8 cellular contexts compared by ENCODE assay signal in genomic region chr14:88824314-88825077, GRCh38. TPM values are rescaled to one million over a fixed set of nuclear protein-coding genes. Genes with fewer than 3 reads are reported as not detected.
DNase-seq lines count a peak whose midpoint lies in the region; ATAC-seq and TF ChIP-seq lines count a peak whose summit lies in the region.

TTC8 (plus strand) TSS chr14:88824651; CDS start chr14:88824708, 57 bp downstream.

- peak; percentile 70 for DNase-seq in AG04450 (ENCODE audit: low read depth, low spot score)
- DNase-seq in NCI-H2227 (lab: John Stamatoyannopoulos, UW; ENCODE audit: unreplicated experiment): peak; percentile 91
- DNase-seq in cardiac fibroblast (ENCODE audit: low read depth in 2 of 2): peak; percentile 94
- DNase-seq in iPS-NIHi11 (ENCODE audit: low spot score): peak; percentile 91

- H3K9me3 ChIP-seq in AG04450 (ENCODE audit: control insufficient read depth, insufficient read depth, low read length): peaks cover 3% of the 10 kb centered on the region; the same call in 1 of the 2 replicates

- POLR2A ChIA-PET in AG04450 (lab: Yijun Ruan, JAX): interaction anchor here (0.8 to 1.6 kb wide), 10 partner anchors 9 to 176 kb away, joined by 3 to 18 read pairs (median 4); partner anchors contain the start of gene EML5

- ATAC-seq in GM18907 (IDR thresholded peaks at IDR 0.05; ENCODE audit: unreplicated experiment) (peak; percentile 100), HG03139 (IDR thresholded peaks at IDR 0.05; ENCODE audit: unreplicated experiment) (peak; percentile 98)

- CTCF ChIA-PET in AG04450 (lab: Charles Lee): interaction anchor here (1.0 to 1.4 kb wide), 4 partner anchors 11 to 202 kb away, joined by 3 to 11 read pairs (median 5); no protein-coding TSS in a partner anchor

- H3K27me3 ChIP-seq in AG04450 (ENCODE audit: control insufficient read depth, insufficient read depth, low read length): no peaks in the 10 kb centered on the region

- TF ChIP-seq CTCF in AG04450 (IDR thresholded peaks at IDR 0.05; ENCODE audit: low read depth, low read length): no peak
- no peak for TF ChIP-seq CTCF in WI38 (IDR thresholded peaks at IDR 0.05; ENCODE audit: low read depth, low read length)
- TF ChIP-seq CTCF in cardiac fibroblast (IDR thresholded peaks at IDR 0.05; ENCODE audit: low read depth, low read length): no peak

- peak within 1 kb of the TSS; percentile 80 for H3K27ac ChIP-seq in AG04450 (ENCODE audit: low read depth, low read length)
- H3K27ac ChIP-seq in skin epidermis: peak within 1 kb of the TSS; percentile 43 to 97 (median 88)

- H3K4me3 ChIP-seq in AG04450 (ENCODE audit: low read depth, low read length) (peak within 1 kb of the TSS; percentile 82), WI38 (ENCODE audit: low read depth, low read length) (peak within 1 kb of the TSS; percentile 81), cardiac fibroblast (replicated peaks in 1 of 2; ENCODE audit: low read depth in 2 of 2, low read length in 2 of 2) (peak within 1 kb of the TSS; percentile 72 to 79), skin epidermis (peak within 1 kb of the TSS; percentile 58 to 77 (median 69))

RNA-seq across cellular contexts. Expression of gene TTC8, which starts in this region (rescaled TPM):
- polyA plus RNA-seq in AG04450 (2011; rRNA removed): 70.7 and 83.4 TPM in 2 replicates
- 57.7 and 71.4 TPM in 2 replicates for polyA minus RNA-seq in AG04450 (2011; rRNA and poly(A)+ RNA removed)

Comparison
In these comparisons a context has a peak if more than half of its experiments do, and no peak if none do; other contexts are left out.
1. Peak in every context shown above with its lines: DNase-seq, ATAC-seq, H3K4me3 ChIP-seq and H3K27ac ChIP-seq.